Comparison of ENCODE assay signal across 19 cellular contexts in genomic region chr13:33280923-33281322, GRCh38. TPM values are rescaled to one million over a fixed set of nuclear protein-coding genes. Genes with fewer than 3 reads are reported as not detected.
A peak's percentile ranks its signal among the peaks of the same experiment; 100 is the strongest.
DNase-seq lines count a peak whose midpoint lies in the region; ATAC-seq and TF ChIP-seq lines count a peak whose summit lies in the region.
"Had no signal": no experiment of that assay in that cellular context is flagged by ENCODE, and none has a peak within 500 bp of the region (broad histone marks: within the 10 kb centered on the region; RNA-seq: fewer than 3 reads in every experiment).

No MANE protein-coding gene starts in this region.

- H4K20me1 ChIP-seq in osteoblast (ENCODE audit: insufficient read depth, low read length): no peaks in the 10 kb centered on the region

- no peak for ATAC-seq in left ventricle myocardium superior
- ATAC-seq in upper lobe of left lung (ENCODE audit: low FRiP score in 2 of 2): no peak
- ATAC-seq in activated CD8-positive, alpha-beta memory T cell treated with anti-CD3 and anti-CD28 coated beads, Interleukin-2, amount 10 ng/mL, durations not matched to agents 7 days and 5 days: no peak
- ATAC-seq: GM12878, lower lobe of right lung, right cardiac atrium had no signal

- no peaks in the 10 kb centered on the region for H3K36me3 Mint-ChIP-seq in activated CD8-positive, alpha-beta memory T cell treated with anti-CD3 and anti-CD28 coated beads, Interleukin-2, amount 10 ng/mL, durations not matched to agents 7 days and 5 days

- H3K4me2 ChIP-seq in osteoblast (ENCODE audit: insufficient read depth, low read length): peak overlapping the region; percentile 90

- H3K27me3 ChIP-seq in right atrium auricular region: no peaks in the 10 kb centered on the region
- H3K27me3 ChIP-seq in esophagus squamous epithelium: no peaks in the 10 kb centered on the region
- H3K27me3 ChIP-seq in osteoblast (ENCODE audit: insufficient read depth, low read length): no peaks in the 10 kb centered on the region
- no peaks in the 10 kb centered on the region for H3K27me3 ChIP-seq in upper lobe of left lung
- H3K27me3 ChIP-seq: Peyer's patch, tibial artery had no signal

- H3K4me3 ChIP-seq in right atrium auricular region (no peak overlapping the region), esophagus squamous epithelium (no peak overlapping the region), osteoblast (ENCODE audit: insufficient read depth, low read length) (peak overlapping the region; percentile 3), upper lobe of left lung (no peak overlapping the region)
- H3K4me3 ChIP-seq: GM12878, lower lobe of right lung, Peyer's patch, tibial artery had no signal

- H2AFZ ChIP-seq in osteoblast (ENCODE audit: low read length): no peak overlapping the region

- peaks cover 32% of the 10 kb centered on the region for H3K27me3 Mint-ChIP-seq in activated CD8-positive, alpha-beta memory T cell treated with anti-CD3 and anti-CD28 coated beads, Interleukin-2, amount 10 ng/mL, durations not matched to agents 7 days and 5 days

- H3K4me1 ChIP-seq in right atrium auricular region: peaks cover 0 to 73% of the 10 kb centered on the region in 2 donors
- peaks cover 13 to 85% (median 17%) of the 10 kb centered on the region in 3 donors for H3K4me1 ChIP-seq in esophagus squamous epithelium
- peaks cover 72% of the 10 kb centered on the region for H3K4me1 ChIP-seq in osteoblast (ENCODE audit: insufficient read depth, low read length)
- H3K4me1 ChIP-seq in upper lobe of left lung: peaks cover 42 to 74% (median 54%) of the 10 kb centered on the region in 4 donors

- no peak for TF ChIP-seq POLR2A in esophagus squamous epithelium (IDR thresholded peaks at IDR 0.05)
- no peak for TF ChIP-seq POLR2A in upper lobe of left lung (IDR thresholded peaks at IDR 0.05)

- CTCF ChIA-PET in activated CD8-positive, alpha-beta memory T cell treated with anti-CD3 and anti-CD28 coated beads, Interleukin-2, amount 10 ng/mL, durations not matched to agents 7 days and 5 days (lab: Charles Lee): no interaction called here

- no peaks in the 10 kb centered on the region for H3K9me3 Mint-ChIP-seq in activated CD8-positive, alpha-beta memory T cell treated with anti-CD3 and anti-CD28 coated beads, Interleukin-2, amount 10 ng/mL, durations not matched to agents 7 days and 5 days (ENCODE audit: low read depth)
- H3K9me3 Mint-ChIP-seq: activated B cell treated with CpG ODN at 0.5 μM for 24 hours; CD4-positive, alpha-beta T cell had no signal

- WGBS in esophagus squamous epithelium, 2 donors: 81 to 88% methylated on average over 5 of the region's 5 CpGs
- WGBS in upper lobe of left lung, 2 donors: 86 to 92% methylated on average over 5 of the region's 5 CpGs

- TF ChIP-seq CTCF in right atrium auricular region (IDR thresholded peaks at IDR 0.05) (no peak), esophagus squamous epithelium (IDR thresholded peaks at IDR 0.05) (no peak), osteoblast (IDR thresholded peaks at IDR 0.05; ENCODE audit: extremely low read depth, low read depth, low read length) (no peak), upper lobe of left lung (IDR thresholded peaks at IDR 0.05) (no peak)

- no peak overlapping the region for H3K27ac Mint-ChIP-seq in activated CD8-positive, alpha-beta memory T cell treated with anti-CD3 and anti-CD28 coated beads, Interleukin-2, amount 10 ng/mL, durations not matched to agents 7 days and 5 days
- H3K27ac Mint-ChIP-seq: activated B cell treated with CpG ODN at 0.5 μM for 24 hours; CD4-positive, alpha-beta T cell had no signal

- H3K9me3 ChIP-seq in right atrium auricular region (no peaks in the 10 kb centered on the region), esophagus squamous epithelium (no peaks in the 10 kb centered on the region), osteoblast (ENCODE audit: low read depth, low read length) (no peaks in the 10 kb centered on the region), upper lobe of left lung (no peaks in the 10 kb centered on the region)
- H3K9me3 ChIP-seq: lower lobe of right lung, Peyer's patch, tibial artery had no signal

- no peak for TF ChIP-seq EP300 in upper lobe of left lung (IDR thresholded peaks at IDR 0.05)

- H3K36me3 ChIP-seq in right atrium auricular region (no peaks in the 10 kb centered on the region), esophagus squamous epithelium (no peaks in the 10 kb centered on the region), osteoblast (ENCODE audit: insufficient read depth, low read length) (peaks cover 26% of the 10 kb centered on the region), upper lobe of left lung (peaks cover 0 to under 1% (median 0%) of the 10 kb centered on the region in 4 donors)
- H3K36me3 ChIP-seq: lower lobe of right lung, Peyer's patch, tibial artery had no signal

- H3K27ac ChIP-seq in right atrium auricular region: peak overlapping the region; percentile 18 to 78
- peak overlapping the region in 3 of 4 donors; percentile 25 to 71 (median 63) for H3K27ac ChIP-seq in esophagus squamous epithelium
- peak overlapping the region; percentile 99 for H3K27ac ChIP-seq in osteoblast (ENCODE audit: low read depth, low read length)
- peak overlapping the region in 3 of 4 donors; percentile 5 to 88 (median 23) for H3K27ac ChIP-seq in upper lobe of left lung
- H3K27ac ChIP-seq: lower lobe of right lung had no signal

- H3K4me1 Mint-ChIP-seq in activated CD8-positive, alpha-beta memory T cell treated with anti-CD3 and anti-CD28 coated beads, Interleukin-2, amount 10 ng/mL, durations not matched to agents 7 days and 5 days: peaks cover 13% of the 10 kb centered on the region

- H3K79me2 ChIP-seq in osteoblast (ENCODE audit: insufficient read depth, low read length): peaks cover 71% of the 10 kb centered on the region

- H3K4me3 Mint-ChIP-seq in activated CD8-positive, alpha-beta memory T cell treated with anti-CD3 and anti-CD28 coated beads, Interleukin-2, amount 10 ng/mL, durations not matched to agents 7 days and 5 days: no peak overlapping the region
- H3K4me3 Mint-ChIP-seq: activated B cell treated with CpG ODN at 0.5 μM for 24 hours; CD4-positive, alpha-beta T cell had no signal

- intact Hi-C loops in left ventricle myocardium superior (cut with micrococcal nuclease) (loop anchor here (5.0 kb wide), 1 partner anchor 54 kb away; no protein-coding TSS in a partner anchor), esophagus squamous epithelium (cut with DNase I) (no loop called here)

- DNase-seq in right atrium auricular region (ENCODE audit: low spot score) (no peak), left ventricle myocardium superior (no peak), esophagus squamous epithelium (lab: John Stamatoyannopoulos, UW) (no peak), osteoblast (ENCODE audit: insufficient read length, low spot score, missing footprints) (no peak), upper lobe of left lung (no peak), EL (no peak)
- DNase-seq in activated CD8-positive, alpha-beta memory T cell treated with anti-CD3 and anti-CD28 coated beads, Interleukin-2, amount 10 ng/mL, durations not matched to agents 7 days and 5 days: no peak
- no peak for DNase-seq in effector CD8-positive, alpha-beta T cell (lab: John Stamatoyannopoulos, UW)
- DNase-seq: activated B cell treated with CpG ODN at 0.5 μM for 24 hours; activated effector memory CD4-positive, alpha-beta T cell treated with anti-CD3 and anti-CD28 coated beads, Interleukin-2, amount 50 U/mL, for 16 hours; CD4-positive, alpha-beta T cell; lower lobe of right lung; MV-4-11; NCI-H2081 treated with DMSO at 0.1 percent for 48 hours; NCI-H526 treated with DMSO at 0.1 percent for 48 hours; Peyer's patch; right cardiac atrium; tibial artery had no signal

RNA-seq across cellular contexts. Expression of gene STARD13, which starts 4.6 kb away (rescaled TPM):
- total RNA-seq in right atrium auricular region: 10 to 100 TPM; 21.6 to 23.3 TPM
- total RNA-seq in left ventricle myocardium superior: 41.1 TPM
- 10 to 100 TPM in 1 of 4 donors, 1 to 10 TPM in 3; 1.3 to 18.7 (median 4.4) TPM for total RNA-seq in esophagus squamous epithelium
- total RNA-seq in osteoblast: 28.2 and 28.3 TPM in 2 replicates
- total RNA-seq in upper lobe of left lung: 10 to 100 TPM; 43.6 to 76.5 (median 63.7) TPM
- 1 to 10 TPM; 1.2 to 1.5 TPM for total RNA-seq in activated CD8-positive, alpha-beta memory T cell treated with anti-CD3 and anti-CD28 coated beads, Interleukin-2, amount 10 ng/mL, durations not matched to agents 7 days and 5 days
- total RNA-seq: CD4-positive, alpha-beta T cell had no signal

Comparison
In these comparisons a context has a peak if more than half of its experiments do, and no peak if none do; other contexts are left out.
1. H3K27ac ChIP-seq: peak in every context shown above with its lines; median percentile 99 in osteoblast; 63 in esophagus squamous epithelium; 48 in right atrium auricular region; 23 in upper lobe of left lung.